ENCODE assay signal across 5 cellular contexts in genomic region chr10:38635650-38636049, GRCh38.
DNase-seq lines count a peak whose midpoint lies in the region; ATAC-seq, FAIRE-seq and TF ChIP-seq lines count a peak whose summit lies in the region.
"Not testable (repeated sequence)": the region's sequence is repeated elsewhere in the genome, so short reads cannot be mapped to it uniquely, and the experiment has no call there.

No MANE protein-coding gene starts in this region.

- not testable (repeated sequence) for FAIRE-seq in kidney (lab: Jason Lieb, UNC)

- not testable (repeated sequence) for H3K4me3 ChIP-seq in kidney (ENCODE audit: low read length in 2 of 2); lower lobe of right lung; spleen

- TF ChIP-seq POLR2A in spleen (IDR thresholded peaks at IDR 0.05) = not testable (repeated sequence)

- not testable (repeated sequence) for H3K36me3 ChIP-seq in kidney (ENCODE audit: control insufficient read depth in 1 of 2, insufficient read depth in 2 of 2, low read length in 2 of 2); lower lobe of right lung; spleen

- H3K9ac ChIP-seq in kidney (ENCODE audit: low read length in 2 of 2) = not testable (repeated sequence)

- DNase-seq in D341Med (ENCODE audit: low spot score) (peak; percentile 0), Right ventricle myocardium inferior (ENCODE audit: missing footprints) (peak; percentile 60), kidney (peak; percentile 53), lower lobe of right lung (peak; percentile 36), spleen (peak; percentile 63)

- H3K27ac ChIP-seq in kidney (ENCODE audit: low read depth in 2 of 2, low read length in 2 of 2); lower lobe of right lung; spleen: not testable (repeated sequence)

- intact Hi-C loops in Right ventricle myocardium inferior (cut with DNase I); kidney (cut with DNase I); lower lobe of right lung (cut with DNase I); spleen (cut with DNase I; ENCODE audit: low total_unique reads): not testable (repeated sequence)

- H3K9me3 ChIP-seq in kidney (ENCODE audit: control insufficient read depth in 1 of 2, low read length in 2 of 2); lower lobe of right lung: not testable (repeated sequence)
- peaks cover 0 to 16% (median 5%) of the 10 kb centered on the region in 8 donors for H3K9me3 ChIP-seq in spleen

- not testable (repeated sequence) for TF ChIP-seq CTCF in kidney (IDR thresholded peaks at IDR 0.05; ENCODE audit: borderline replicate concordance, extremely low read depth, insufficient read depth); lower lobe of right lung (IDR thresholded peaks at IDR 0.05); spleen (IDR thresholded peaks at IDR 0.05 in 8 of 11, conservative IDR thresholded peaks at IDR 0.05 in 3 of 11)

- not testable (repeated sequence) for H3K27me3 ChIP-seq in lower lobe of right lung (ENCODE audit: low read depth); spleen (replicated peaks in 1 of 7)

- ATAC-seq in Right ventricle myocardium inferior, lower lobe of right lung: not testable (repeated sequence)

- H3K4me1 ChIP-seq in kidney (ENCODE audit: control insufficient read depth in 1 of 2, insufficient read depth in 1 of 2, low read depth in 1 of 2, low read length in 2 of 2); lower lobe of right lung; spleen: not testable (repeated sequence)

- 83 to 88% (median 86%) methylated on average over 21 of the region's 21 CpGs for WGBS in spleen, 5 donors

Comparison
In these comparisons a context has a peak if more than half of its experiments do, and no peak if none do; other contexts are left out.
1. DNase-seq: peak in every context shown above with its lines; median percentile 63 in spleen; 60 in Right ventricle myocardium inferior; 53 in kidney; 36 in lower lobe of right lung; 0 in D341Med.